In the genomic region with DNA sequence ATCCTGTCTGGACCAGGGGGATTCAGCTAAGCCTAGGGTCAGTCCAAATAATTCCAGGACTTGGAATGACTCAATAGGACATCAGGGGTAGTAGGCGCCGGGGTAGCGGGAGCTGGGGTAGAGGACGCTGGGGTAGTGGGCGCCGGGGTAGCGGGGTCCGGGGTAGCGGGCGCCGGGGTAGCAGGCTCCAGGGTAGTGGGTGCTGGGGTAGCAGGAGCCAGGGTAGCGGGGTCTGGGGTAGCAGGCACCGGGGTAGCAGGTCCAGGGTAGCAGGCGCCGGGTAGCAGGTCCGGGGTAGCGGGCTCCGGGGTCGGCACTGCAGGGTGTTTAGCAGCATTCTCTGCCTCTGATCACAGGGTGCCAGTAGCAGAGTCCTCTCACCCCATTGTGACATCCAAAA, we compare ENCODE assay signal across 17 cellular contexts.
DNase-seq lines count a peak whose midpoint lies in the region; ATAC-seq and TF ChIP-seq lines count a peak whose summit lies in the region.
"Had no signal": no experiment of that assay in that cellular context is flagged by ENCODE, and none has a peak within 500 bp of the region (broad histone marks: within the 10 kb centered on the region; RNA-seq: fewer than 3 reads in every experiment).

No MANE protein-coding gene starts in this region.

- peak overlapping the region; percentile 30 for H2BK120ac ChIP-seq in mesendoderm (ENCODE audit: low read depth, low read length)

- H3K4me1 Mint-ChIP-seq in natural killer cell treated with Interleukin-12 subunit alpha and Interleukin-12 subunit beta and Interleukin-15 and Interleukin-18, amount 100 ng/mL, for 72 hours (ENCODE audit: low read depth in 2 of 2) = no peaks in the 10 kb centered on the region
- H3K4me1 Mint-ChIP-seq in natural killer cell = no peaks in the 10 kb centered on the region
- peaks cover 46% of the 10 kb centered on the region for H3K4me1 Mint-ChIP-seq in endodermal cell
- H3K4me1 Mint-ChIP-seq: CD4-positive, CD25-positive, alpha-beta regulatory T cell had no signal

- no peak for DNase-seq in natural killer cell treated with Interleukin-12 subunit alpha and Interleukin-12 subunit beta and Interleukin-15 and Interleukin-18, amount 100 ng/mL, for 72 hours (ENCODE audit: low spot score)
- no peak for DNase-seq in natural killer cell
- no peak for DNase-seq in endodermal cell
- DNase-seq in mesendoderm = no peak
- DNase-seq in aorta = no peak
- no peak for DNase-seq in activated CD4-positive, alpha-beta T cell treated with anti-CD3 and anti-CD28 coated beads, Interleukin-2, amount 50 U/mL, for 1 hour
- DNase-seq in NCI-H146 (lab: John Stamatoyannopoulos, UW) = no peak
- no peak for DNase-seq in colonic mucosa
- DNase-seq: 8988T; ACHN; Calu3; CD4-positive, CD25-positive, alpha-beta regulatory T cell; DMS 273 treated with DMSO at 0.1 percent for 48 hours; GM23248; H7 had no signal

- H2BK15ac ChIP-seq in mesendoderm (replicated peaks; ENCODE audit: low read depth) = no peak overlapping the region

- H3K9ac ChIP-seq in endodermal cell (ENCODE audit: extremely low read depth, low read length, poor library complexity, severe bottlenecking) = no peak overlapping the region
- H3K9ac ChIP-seq in mesendoderm (ENCODE audit: low read length) = no peak overlapping the region
- no peak overlapping the region for H3K9ac ChIP-seq in colonic mucosa (ENCODE audit: low read depth in 2 of 2, low read length in 2 of 2)
- H3K9ac ChIP-seq: BLaER1 treated with 17β-estradiol and CSF1 and Interleukin-3, amounts not matched to agents 10 nM and 100 nM; GM23248 had no signal

- H3K4ac ChIP-seq in mesendoderm (ENCODE audit: low read depth, low read length) = no peak overlapping the region

- peak overlapping the region; percentile 14 for H3K4me3 ChIP-seq in endodermal cell (ENCODE audit: low read length)
- no peak overlapping the region for H3K4me3 ChIP-seq in mesendoderm (ENCODE audit: low read length)
- no peak overlapping the region for H3K4me3 ChIP-seq in aorta (ENCODE audit: low read length in 2 of 2)
- no peak overlapping the region for H3K4me3 ChIP-seq in colonic mucosa
- H3K4me3 ChIP-seq: BLaER1 treated with 17β-estradiol and CSF1 and Interleukin-3, amounts not matched to agents 10 nM and 100 nM; GM23248 had no signal

- no peak overlapping the region for H3K27ac ChIP-seq in endodermal cell (ENCODE audit: low read depth, low read length)
- no peak overlapping the region for H3K27ac ChIP-seq in mesendoderm (ENCODE audit: low read depth, low read length)
- no peak overlapping the region for H3K27ac ChIP-seq in aorta (ENCODE audit: low read depth in 1 of 2, low read length in 2 of 2)
- H3K27ac ChIP-seq in colonic mucosa = no peak overlapping the region
- H3K27ac ChIP-seq: BLaER1 treated with 17β-estradiol and CSF1 and Interleukin-3, amounts not matched to agents 10 nM and 100 nM; GM23248 had no signal

- no peaks in the 10 kb centered on the region for H3K79me2 ChIP-seq in mesendoderm (ENCODE audit: control insufficient read depth, insufficient read depth, low read length)

- intact Hi-C loops in natural killer cell (cut with micrococcal nuclease) (no loop called here), aorta (cut with DNase I) (no loop called here), colonic mucosa (cut with DNase I) (no loop called here)

- no peak overlapping the region for H3K56ac ChIP-seq in mesendoderm (ENCODE audit: low read length)

- H3K36me3 Mint-ChIP-seq in natural killer cell treated with Interleukin-12 subunit alpha and Interleukin-12 subunit beta and Interleukin-15 and Interleukin-18, amount 100 ng/mL, for 72 hours = no peaks in the 10 kb centered on the region
- H3K36me3 Mint-ChIP-seq in natural killer cell (no peaks in the 10 kb centered on the region), endodermal cell (ENCODE audit: low read depth) (peaks cover 3% of the 10 kb centered on the region)
- H3K36me3 Mint-ChIP-seq: CD4-positive, CD25-positive, alpha-beta regulatory T cell had no signal

- 96 to 98% methylated on average over 15 to 19 of the region's 19 CpGs for WGBS in endodermal cell (ENCODE audit: insufficient coverage in 1 of 2, insufficient read length in 1 of 2), 2 experiments
- no CpG with 5 or more reads among the region's 19 CpGs for WGBS in mesendoderm (ENCODE audit: extremely low coverage, insufficient coverage, low lambda C conversion rate)
- WGBS in aorta, 2 donors = 98 to 99% methylated on average over 13 to 19 of the region's 19 CpGs

- H3K4me1 ChIP-seq in endodermal cell (ENCODE audit: control insufficient read depth, insufficient read depth, low read length) (peaks cover 12% of the 10 kb centered on the region), mesendoderm (ENCODE audit: control insufficient read depth, low read depth, low read length) (no peaks in the 10 kb centered on the region), aorta (ENCODE audit: control insufficient read depth in 1 of 2, insufficient read depth in 2 of 2, low read length in 2 of 2) (no peaks in the 10 kb centered on the region), colonic mucosa (no peaks in the 10 kb centered on the region)

- no peak overlapping the region for H3K27ac Mint-ChIP-seq in natural killer cell treated with Interleukin-12 subunit alpha and Interleukin-12 subunit beta and Interleukin-15 and Interleukin-18, amount 100 ng/mL, for 72 hours
- H3K27ac Mint-ChIP-seq in natural killer cell = no peak overlapping the region
- no peak overlapping the region for H3K27ac Mint-ChIP-seq in endodermal cell
- H3K27ac Mint-ChIP-seq: CD4-positive, CD25-positive, alpha-beta regulatory T cell had no signal

- no peaks in the 10 kb centered on the region for H3K9me3 Mint-ChIP-seq in natural killer cell treated with Interleukin-12 subunit alpha and Interleukin-12 subunit beta and Interleukin-15 and Interleukin-18, amount 100 ng/mL, for 72 hours
- H3K9me3 Mint-ChIP-seq in natural killer cell (no peaks in the 10 kb centered on the region), endodermal cell (peaks cover 24% of the 10 kb centered on the region)

- no peak overlapping the region for H3K18ac ChIP-seq in mesendoderm (ENCODE audit: low read length)

- H3K27me3 Mint-ChIP-seq in natural killer cell treated with Interleukin-12 subunit alpha and Interleukin-12 subunit beta and Interleukin-15 and Interleukin-18, amount 100 ng/mL, for 72 hours = peaks cover under 1 to 6% of the 10 kb centered on the region in 2 donors
- H3K27me3 Mint-ChIP-seq in natural killer cell (ENCODE audit: low read depth in 2 of 2) (peaks cover 9% of the 10 kb centered on the region in 2 donors), endodermal cell (ENCODE audit: insufficient read depth) (no peaks in the 10 kb centered on the region)

- H3K27me3 ChIP-seq in endodermal cell (ENCODE audit: control insufficient read depth, insufficient read depth, low read length, poor library complexity, severe bottlenecking) (no peaks in the 10 kb centered on the region), mesendoderm (ENCODE audit: insufficient read depth, low read length, poor library complexity) (no peaks in the 10 kb centered on the region), aorta (ENCODE audit: control insufficient read depth in 1 of 2, insufficient read depth in 2 of 2, low read length in 1 of 2) (no peaks in the 10 kb centered on the region), colonic mucosa (no peaks in the 10 kb centered on the region)
- H3K27me3 ChIP-seq: BLaER1 treated with 17β-estradiol and CSF1 and Interleukin-3, amounts not matched to agents 10 nM and 100 nM had no signal

- no peak overlapping the region for H2BK5ac ChIP-seq in mesendoderm (ENCODE audit: low read length)

- H4K5ac ChIP-seq in mesendoderm (ENCODE audit: low read length) = no peak overlapping the region

- peak; percentile 41 to 56 for ATAC-seq in natural killer cell treated with Interleukin-12 subunit alpha and Interleukin-12 subunit beta and Interleukin-15 and Interleukin-18, amount 100 ng/mL, for 72 hours
- ATAC-seq in natural killer cell (no peak), aorta (ENCODE audit: low FRiP score) (peak; percentile 36)
- ATAC-seq: HepG2 had no signal

- H3K4me3 Mint-ChIP-seq in natural killer cell treated with Interleukin-12 subunit alpha and Interleukin-12 subunit beta and Interleukin-15 and Interleukin-18, amount 100 ng/mL, for 72 hours = no peak overlapping the region
- no peak overlapping the region for H3K4me3 Mint-ChIP-seq in natural killer cell
- no peak overlapping the region for H3K4me3 Mint-ChIP-seq in endodermal cell
- H3K4me3 Mint-ChIP-seq: CD4-positive, CD25-positive, alpha-beta regulatory T cell had no signal

- H3K9me3 ChIP-seq in endodermal cell (ENCODE audit: control insufficient read depth, low read length) (peaks cover 16% of the 10 kb centered on the region), aorta (ENCODE audit: control insufficient read depth, low read length) (no peaks in the 10 kb centered on the region), colonic mucosa (no peaks in the 10 kb centered on the region)

- no peak overlapping the region for H4K8ac ChIP-seq in mesendoderm (ENCODE audit: low read depth, low read length)

- no peak overlapping the region for H3K4me2 ChIP-seq in mesendoderm (ENCODE audit: low read length)

- H3K23ac ChIP-seq in mesendoderm (ENCODE audit: low read length) = no peak overlapping the region

- H3K79me1 ChIP-seq in mesendoderm (ENCODE audit: low read length) = no peaks in the 10 kb centered on the region

- H2AK5ac ChIP-seq in mesendoderm (ENCODE audit: low read length) = no peak overlapping the region

- H3K36me3 ChIP-seq in endodermal cell (ENCODE audit: control insufficient read depth, insufficient read depth, low read length) = no peaks in the 10 kb centered on the region
- no peaks in the 10 kb centered on the region for H3K36me3 ChIP-seq in mesendoderm (ENCODE audit: control insufficient read depth, insufficient read depth, low read length)
- H3K36me3 ChIP-seq in aorta (ENCODE audit: control insufficient read depth in 1 of 2, insufficient read depth in 2 of 2, low read length in 1 of 2) = no peaks in the 10 kb centered on the region
- no peaks in the 10 kb centered on the region for H3K36me3 ChIP-seq in colonic mucosa
- H3K36me3 ChIP-seq: BLaER1 treated with 17β-estradiol and CSF1 and Interleukin-3, amounts not matched to agents 10 nM and 100 nM had no signal

- no peak for TF ChIP-seq CTCF in natural killer cell (IDR thresholded peaks at IDR 0.05)
- no peak for TF ChIP-seq CTCF in endodermal cell (conservative IDR thresholded peaks at IDR 0.05)
- TF ChIP-seq CTCF in colonic mucosa (IDR thresholded peaks at IDR 0.05) = no peak

Comparison
In these comparisons a context has a peak if more than half of its experiments do, and no peak if none do; other contexts are left out.
1. ATAC-seq: peak in natural killer cell treated with Interleukin-12 subunit alpha and Interleukin-12 subunit beta and Interleukin-15 and Interleukin-18, amount 100 ng/mL, for 72 hours (2 of 2) and aorta (single experiment); none in natural killer cell (0 of 3).